26 cellular contexts compared by ENCODE assay signal in genomic region chr1:204587621-204588020, GRCh38.
DNase-seq lines count a peak whose midpoint lies in the region; ATAC-seq, FAIRE-seq and TF ChIP-seq lines count a peak whose summit lies in the region.
"Had no signal": no experiment of that assay in that cellular context is flagged by ENCODE, and none has a peak within 500 bp of the region (broad histone marks: within the 10 kb centered on the region; RNA-seq: fewer than 3 reads in every experiment).

No MANE protein-coding gene starts in this region.

- peaks cover 21% of the 10 kb centered on the region for H3F3A ChIP-seq in PC-9 (ENCODE audit: insufficient read depth, low read depth)

- TF ChIP-seq EP300 in H1 (IDR thresholded peaks at IDR 0.05; ENCODE audit: borderline replicate concordance in 1 of 2, low read depth in 2 of 2, low read length in 2 of 2), result no peak

- H3K4me1 Mint-ChIP-seq in activated naive CD4-positive, alpha-beta T cell treated with anti-CD3 and anti-CD28 coated beads for 36 hours (ENCODE audit: low read depth), result peaks cover 4% of the 10 kb centered on the region
- peaks cover 7 to 9% of the 10 kb centered on the region in 2 donors for H3K4me1 Mint-ChIP-seq in stimulated activated naive B cell treated with anti-CD40 and anti-IgM and Interleukin-4, amounts not matched to agents 10 μg/mL and 1 μg/mL and 100 μg/mL, for 72 hours

- no peaks in the 10 kb centered on the region for H3K36me3 Mint-ChIP-seq in activated naive CD4-positive, alpha-beta T cell treated with anti-CD3 and anti-CD28 coated beads for 36 hours (ENCODE audit: low read depth)
- H3K36me3 Mint-ChIP-seq in stimulated activated naive B cell treated with anti-CD40 and anti-IgM and Interleukin-4, amounts not matched to agents 10 μg/mL and 1 μg/mL and 100 μg/mL, for 72 hours, result peaks cover 0 to 8% of the 10 kb centered on the region in 2 donors

- H3K9me2 ChIP-seq in PC-9 (ENCODE audit: insufficient read depth), result no peaks in the 10 kb centered on the region
- H3K9me2 ChIP-seq: SK-N-SH had no signal

- no peak overlapping the region for H4K5ac ChIP-seq in H1 (ENCODE audit: insufficient read length, low read depth, low read length)

- no peak for DNase-seq in activated naive CD4-positive, alpha-beta T cell treated with anti-CD3 and anti-CD28 coated beads for 36 hours
- no peak for DNase-seq in activated naive CD4-positive, alpha-beta T cell (lab: John Stamatoyannopoulos, UW)
- peak; percentile 41 to 79 for DNase-seq in NCI-H524 (lab: John Stamatoyannopoulos, UW)
- DNase-seq in H1 (ENCODE audit: low read depth in 1 of 2, low spot score in 2 of 2), result no peak
- no peak for DNase-seq in stimulated activated naive B cell treated with anti-CD40 and anti-IgM and Interleukin-4, amounts not matched to agents 10 μg/mL and 1 μg/mL and 100 μg/mL, for 72 hours
- DNase-seq in PC-9, result no peak
- no peak for DNase-seq in activated CD4-positive, CD25-positive, alpha-beta regulatory T cell (lab: John Stamatoyannopoulos, UW)
- DNase-seq: BE2C; CD4-positive, alpha-beta T cell; COR-L47; DMS153; GDM1; H7; Karpas-422; MV-4-11; NCI-H187 treated with DMSO at 0.1 percent for 48 hours; NCI-H2107; NCI-H226; NK-92 treated with Interleukin-12 subunit alpha and Interleukin-12 subunit beta, amount 100 ng/mL, for 24 hours; SIG-M5; SK-N-SH had no signal

- no peak overlapping the region for H3K4me2 ChIP-seq in H1 (ENCODE audit: insufficient read depth in 1 of 2, low read depth in 2 of 2, low read length in 2 of 2)
- no peak overlapping the region for H3K4me2 ChIP-seq in PC-9
- H3K4me2 ChIP-seq: A549, SK-N-SH had no signal

- H3K23ac ChIP-seq in H1 (ENCODE audit: insufficient read length), result no peak overlapping the region

- no peak for TF ChIP-seq POLR2A in H1 (IDR thresholded peaks at IDR 0.05; ENCODE audit: control extremely low read depth in 1 of 2, low read depth in 2 of 2, low read length in 2 of 2)

- H3K27me3 Mint-ChIP-seq in activated naive CD4-positive, alpha-beta T cell treated with anti-CD3 and anti-CD28 coated beads for 36 hours (ENCODE audit: low read depth), result no peaks in the 10 kb centered on the region
- H3K27me3 Mint-ChIP-seq in stimulated activated naive B cell treated with anti-CD40 and anti-IgM and Interleukin-4, amounts not matched to agents 10 μg/mL and 1 μg/mL and 100 μg/mL, for 72 hours, result no peaks in the 10 kb centered on the region
- H3K27me3 Mint-ChIP-seq: CD4-positive, alpha-beta T cell; IgD-negative memory B cell had no signal

- BruUV-seq in PC-9 (replicated peaks; lab: Mats Ljungman, UMichigan), result no TSS peak

- H3K4me3 Mint-ChIP-seq in activated naive CD4-positive, alpha-beta T cell treated with anti-CD3 and anti-CD28 coated beads for 36 hours, result no peak overlapping the region
- no peak overlapping the region for H3K4me3 Mint-ChIP-seq in stimulated activated naive B cell treated with anti-CD40 and anti-IgM and Interleukin-4, amounts not matched to agents 10 μg/mL and 1 μg/mL and 100 μg/mL, for 72 hours
- H3K4me3 Mint-ChIP-seq: CD4-positive, alpha-beta T cell had no signal

- H3K4me1 ChIP-seq in H1 (replicated peaks in 1 of 4; ENCODE audit: control insufficient read depth in 3 of 4, insufficient read depth in 4 of 4, low read length in 3 of 4) (peaks cover 6 to 14% (median 8%) of the 10 kb centered on the region in 4 experiments), PC-9 (replicated peaks; ENCODE audit: insufficient read depth) (peaks cover 36% of the 10 kb centered on the region)

- H3K9ac ChIP-seq in H1 (replicated peaks in 1 of 4; ENCODE audit: extremely low read depth in 1 of 4, low read depth in 3 of 4, low read length in 3 of 4), result no peak overlapping the region
- H3K9ac ChIP-seq: SK-N-SH had no signal

- H2BK5ac ChIP-seq in H1 (ENCODE audit: low read depth, low read length), result no peak overlapping the region

- H3K36me3 ChIP-seq in H1 (ENCODE audit: control insufficient read depth in 2 of 4, insufficient read depth in 4 of 4, low read length in 3 of 4) (no peaks in the 10 kb centered on the region), PC-9 (ENCODE audit: low read depth) (no peaks in the 10 kb centered on the region)
- H3K36me3 ChIP-seq: BE2C had no signal

- no peak overlapping the region for H3K18ac ChIP-seq in H1 (ENCODE audit: extremely low read depth, low read length)

- H3K79me2 ChIP-seq in H1 (ENCODE audit: control insufficient read depth in 1 of 2, insufficient read depth in 2 of 2, low read length in 2 of 2) (no peaks in the 10 kb centered on the region), PC-9 (ENCODE audit: low read depth) (no peaks in the 10 kb centered on the region)

- H3K23me2 ChIP-seq in H1 (ENCODE audit: low read depth, low read length), result no peaks in the 10 kb centered on the region

- H3K4me3 ChIP-seq in H1 (ENCODE audit: extremely low read depth in 1 of 4, insufficient read depth in 2 of 4, low read depth in 3 of 4, low read length in 4 of 4), result no peak overlapping the region; a peak in 1 of 8 replicates
- H3K4me3 ChIP-seq in PC-9, result no peak overlapping the region
- H3K4me3 ChIP-seq: A549 had no signal

- H3K4ac ChIP-seq in H1 (replicated peaks; ENCODE audit: insufficient read length, low read depth, low read length), result no peak overlapping the region

- no peak overlapping the region for H4K91ac ChIP-seq in H1 (replicated peaks; ENCODE audit: insufficient read length, low read length)

- H2BK20ac ChIP-seq in H1 (ENCODE audit: low read length), result no peak overlapping the region

- no peaks in the 10 kb centered on the region for H4K20me1 ChIP-seq in H1 (replicated peaks in 1 of 2; ENCODE audit: control insufficient read depth in 1 of 2, insufficient read depth in 2 of 2, low read length in 2 of 2)
- no peaks in the 10 kb centered on the region; the same call in 1 of the 2 replicates for H4K20me1 ChIP-seq in PC-9 (ENCODE audit: insufficient read depth)

- H3K56ac ChIP-seq in H1 (replicated peaks; ENCODE audit: insufficient read length, low read depth, low read length), result no peak overlapping the region

- no peaks in the 10 kb centered on the region for H3K79me1 ChIP-seq in H1 (ENCODE audit: low read depth, low read length)

- H2BK120ac ChIP-seq in H1 (replicated peaks; ENCODE audit: low read depth, low read length), result no peak overlapping the region

- TF ChIP-seq CTCF in H1 (IDR thresholded peaks at IDR 0.05; ENCODE audit: control extremely low read depth in 1 of 3, insufficient read depth in 1 of 3, low read depth in 1 of 3, low read length in 3 of 3), result no peak
- TF ChIP-seq CTCF in PC-9 (conservative IDR thresholded peaks at IDR 0.05), result no peak

- H3K14ac ChIP-seq in H1 (ENCODE audit: insufficient read length), result no peak overlapping the region

- no peak overlapping the region for H2AFZ ChIP-seq in H1 (ENCODE audit: low read length)
- H2AFZ ChIP-seq in PC-9, result no peak overlapping the region

- H2BK12ac ChIP-seq in H1 (ENCODE audit: low read depth, low read length), result peak overlapping the region; percentile 75; the same call in 1 of the 2 replicates

- POLR2A ChIA-PET in H1 (lab: Charles Lee; ENCODE audit: partially characterized antibody) (interaction anchor here (0.7 to 2.0 kb wide), 2 partner anchors 13 to 194 kb away, joined by 3 to 7 read pairs; no protein-coding TSS in a partner anchor), PC-9 (lab: Charles Lee; ENCODE audit: unreplicated experiment) (no interaction called here)

- no peak for FAIRE-seq in H1 (lab: Jason Lieb, UNC)
- FAIRE-seq: A549, GM18507 had no signal

- H3K27me3 ChIP-seq in H1 (replicated peaks in 1 of 4; ENCODE audit: control insufficient read depth in 3 of 4, extremely low read depth in 1 of 4, insufficient read depth in 3 of 4, low read length in 3 of 4), result no peaks in the 10 kb centered on the region
- no peaks in the 10 kb centered on the region for H3K27me3 ChIP-seq in PC-9 (ENCODE audit: insufficient read depth, low read depth)
- H3K27me3 ChIP-seq: BE2C had no signal

- intact Hi-C loops in activated naive CD4-positive, alpha-beta T cell treated with anti-CD3 and anti-CD28 coated beads for 36 hours (cut with micrococcal nuclease), result no loop called here
- intact Hi-C loops in PC-9 (cut with micrococcal nuclease; ENCODE audit: unreplicated experiment), result loop anchor here (5.0 kb wide), 2 partner anchors 35 to 60 kb away; no protein-coding TSS in a partner anchor

- 78% methylated on average over 6 of the region's 6 CpGs; no CpG with 5 or more reads in 1 of the 2 experiments for WGBS in H1 (ENCODE audit: extremely low coverage in 1 of 2, insufficient coverage in 1 of 2, insufficient read length in 1 of 2, insufficient replicate concordance in 2 of 2, low coverage in 1 of 2, low lambda C conversion rate in 2 of 2, missing lambda C conversion rate in 1 of 2), 2 experiments

- no peak overlapping the region for H4K8ac ChIP-seq in H1 (ENCODE audit: extremely low read depth, insufficient read depth, low read length)

- CTCF ChIA-PET in activated naive CD4-positive, alpha-beta T cell treated with anti-CD3 and anti-CD28 coated beads for 36 hours (lab: Charles Lee), result interaction anchor here (0.9 to 2.4 kb wide), 3 partner anchors 22 to 219 kb away, joined by 3 to 8 read pairs (median 3); no protein-coding TSS in a partner anchor
- CTCF ChIA-PET in H1 (lab: Charles Lee; ENCODE audit: partially characterized antibody) (interaction anchor here (1.1 to 2.2 kb wide), 6 partner anchors 14 to 220 kb away, joined by 3 to 10 read pairs (median 5); no protein-coding TSS in a partner anchor), PC-9 (lab: Charles Lee) (interaction anchor here (1.3 kb wide), 1 partner anchor 176 kb away, joined by 12 read pairs; no protein-coding TSS in a partner anchor)

- ATAC-seq in stimulated activated naive B cell treated with anti-CD40 and anti-IgM and Interleukin-4, amounts not matched to agents 10 μg/mL and 1 μg/mL and 100 μg/mL, for 72 hours (replicated peaks), result no peak
- ATAC-seq in GM21390 (IDR thresholded peaks at IDR 0.05; ENCODE audit: unreplicated experiment), result no peak
- ATAC-seq: A549, Panc1 had no signal

- H2BK15ac ChIP-seq in H1 (ENCODE audit: low read length), result no peak overlapping the region

- H3K9me3 ChIP-seq in H1 (ENCODE audit: insufficient read depth in 2 of 2, low read depth in 1 of 2, low read length in 1 of 2) (no peaks in the 10 kb centered on the region), PC-9 (ENCODE audit: insufficient read depth, low read depth) (no peaks in the 10 kb centered on the region)
- H3K9me3 ChIP-seq: A549, BE2C, SK-N-SH had no signal

- H3K27ac Mint-ChIP-seq in activated naive CD4-positive, alpha-beta T cell treated with anti-CD3 and anti-CD28 coated beads for 36 hours, result peak overlapping the region; percentile 14
- H3K27ac Mint-ChIP-seq in stimulated activated naive B cell treated with anti-CD40 and anti-IgM and Interleukin-4, amounts not matched to agents 10 μg/mL and 1 μg/mL and 100 μg/mL, for 72 hours, result peak overlapping the region; percentile 21
- H3K27ac Mint-ChIP-seq: CD4-positive, alpha-beta T cell had no signal

- peak overlapping the region; percentile 40; the same call in 1 of the 2 replicates for H2AK5ac ChIP-seq in H1 (ENCODE audit: low read depth, low read length)

- H3K9me3 Mint-ChIP-seq in activated naive CD4-positive, alpha-beta T cell treated with anti-CD3 and anti-CD28 coated beads for 36 hours, result no peaks in the 10 kb centered on the region
- no peaks in the 10 kb centered on the region for H3K9me3 Mint-ChIP-seq in stimulated activated naive B cell treated with anti-CD40 and anti-IgM and Interleukin-4, amounts not matched to agents 10 μg/mL and 1 μg/mL and 100 μg/mL, for 72 hours
- H3K9me3 Mint-ChIP-seq: CD4-positive, alpha-beta T cell; IgD-negative memory B cell had no signal

- H3K27ac ChIP-seq in H1 (ENCODE audit: low read depth, low read length) (no peak overlapping the region), PC-9 (no peak overlapping the region)
- H3K27ac ChIP-seq: A549 had no signal

- TF ChIP-seq RAD21 in H1 (IDR thresholded peaks at IDR 0.05 in 1 of 2, conservative IDR thresholded peaks at IDR 0.05 in 1 of 2; ENCODE audit: low read depth in 2 of 2, low read length in 2 of 2), result no peak

Comparison
In these comparisons a context has a peak if more than half of its experiments do, and no peak if none do; other contexts are left out.
1. DNase-seq: peak in NCI-H524 (2 of 2); none in activated naive CD4-positive, alpha-beta T cell treated with anti-CD3 and anti-CD28 coated beads for 36 hours (single experiment), activated naive CD4-positive, alpha-beta T cell (0 of 4), H1 (0 of 2), stimulated activated naive B cell treated with anti-CD40 and anti-IgM and Interleukin-4, amounts not matched to agents 10 μg/mL and 1 μg/mL and 100 μg/mL, for 72 hours (single experiment), PC-9 (0 of 2) and activated CD4-positive, CD25-positive, alpha-beta regulatory T cell (0 of 4).